In genomic region chr1:161738627-161739287, GRCh38 we compare ENCODE assay signal across 8 cellular contexts. TPM values are rescaled to one million over a fixed set of nuclear protein-coding genes. Genes with fewer than 3 reads are reported as not detected.
DNase-seq lines count a peak whose midpoint lies in the region; ATAC-seq and TF ChIP-seq lines count a peak whose summit lies in the region.

No MANE protein-coding gene starts in this region.

- H3K4me1 Mint-ChIP-seq in MCF 10A (ENCODE audit: insufficient read depth, unreplicated experiment), result peaks cover 35% of the 10 kb centered on the region
- peaks cover 19% of the 10 kb centered on the region for H3K4me1 Mint-ChIP-seq in T-helper 1 cell treated with Interleukin-12 subunit alpha and Interleukin-12 subunit beta and Interleukin-4 antibody, amounts not matched to agents 30 μg/mL and 1 μg/mL, for 36 hours (ENCODE audit: low read depth)
- peaks cover 42% of the 10 kb centered on the region for H3K4me1 Mint-ChIP-seq in central memory CD8-positive, alpha-beta T cell

- TF ChIP-seq POLR2A in breast epithelium (IDR thresholded peaks at IDR 0.05) (no peak), right lobe of liver (IDR thresholded peaks at IDR 0.05) (no peak)

- no peaks in the 10 kb centered on the region for H3K9me3 Mint-ChIP-seq in MCF 10A (ENCODE audit: unreplicated experiment)
- no peaks in the 10 kb centered on the region for H3K9me3 Mint-ChIP-seq in T-helper 1 cell treated with Interleukin-12 subunit alpha and Interleukin-12 subunit beta and Interleukin-4 antibody, amounts not matched to agents 30 μg/mL and 1 μg/mL, for 36 hours
- H3K9me3 Mint-ChIP-seq in central memory CD8-positive, alpha-beta T cell, result no peaks in the 10 kb centered on the region

- no peak overlapping the region for H3K27ac Mint-ChIP-seq in MCF 10A (ENCODE audit: low read depth, unreplicated experiment)
- H3K27ac Mint-ChIP-seq in T-helper 1 cell treated with Interleukin-12 subunit alpha and Interleukin-12 subunit beta and Interleukin-4 antibody, amounts not matched to agents 30 μg/mL and 1 μg/mL, for 36 hours, result peak overlapping the region; percentile 50
- peak overlapping the region; percentile 81 for H3K27ac Mint-ChIP-seq in central memory CD8-positive, alpha-beta T cell (ENCODE audit: low read depth)

- H3K27me3 Mint-ChIP-seq in MCF 10A (ENCODE audit: insufficient read depth, unreplicated experiment), result no peaks in the 10 kb centered on the region
- peaks cover 52% of the 10 kb centered on the region for H3K27me3 Mint-ChIP-seq in T-helper 1 cell treated with Interleukin-12 subunit alpha and Interleukin-12 subunit beta and Interleukin-4 antibody, amounts not matched to agents 30 μg/mL and 1 μg/mL, for 36 hours (ENCODE audit: low read depth)
- no peaks in the 10 kb centered on the region for H3K27me3 Mint-ChIP-seq in central memory CD8-positive, alpha-beta T cell

- CTCF ChIA-PET in MCF 10A (lab: Yijun Ruan, JAX), result interaction anchor here (0.5 to 10.2 kb wide), 43 partner anchors 10 to 1658 kb away, joined by 3 to 121 read pairs (median 4); partner anchors contain the start of genes APOA2, DUSP12, FCRLA and TOMM40L

- H3K27me3 ChIP-seq in breast epithelium, result no peaks in the 10 kb centered on the region
- H3K27me3 ChIP-seq in MG63, result no peaks in the 10 kb centered on the region
- H3K27me3 ChIP-seq in right lobe of liver, result no peaks in the 10 kb centered on the region
- peaks cover 0 to 17% of the 10 kb centered on the region in 2 donors for H3K27me3 ChIP-seq in tibial artery

- H3K4me1 ChIP-seq in breast epithelium (no peaks in the 10 kb centered on the region), right lobe of liver (no peaks in the 10 kb centered on the region), tibial artery (no peaks in the 10 kb centered on the region)

- 75% methylated on average over 1 of the region's 4 CpGs for WGBS in right lobe of liver (ENCODE audit: insufficient coverage, low coverage, low lambda C conversion rate, missing lambda C conversion rate)

- no TSS peak for BruUV-seq in MCF 10A (replicated peaks; lab: Mats Ljungman, UMichigan)

- H3K36me3 ChIP-seq in breast epithelium, result no peaks in the 10 kb centered on the region
- no peaks in the 10 kb centered on the region for H3K36me3 ChIP-seq in MG63
- H3K36me3 ChIP-seq in right lobe of liver, result no peaks in the 10 kb centered on the region
- no peaks in the 10 kb centered on the region for H3K36me3 ChIP-seq in tibial artery

- no peaks in the 10 kb centered on the region for H3K9me3 ChIP-seq in breast epithelium
- no peaks in the 10 kb centered on the region for H3K9me3 ChIP-seq in MG63
- no peaks in the 10 kb centered on the region for H3K9me3 ChIP-seq in right lobe of liver
- H3K9me3 ChIP-seq in tibial artery, result no peaks in the 10 kb centered on the region

- no peak overlapping the region for H3K4me3 Mint-ChIP-seq in MCF 10A (ENCODE audit: unreplicated experiment)
- H3K4me3 Mint-ChIP-seq in T-helper 1 cell treated with Interleukin-12 subunit alpha and Interleukin-12 subunit beta and Interleukin-4 antibody, amounts not matched to agents 30 μg/mL and 1 μg/mL, for 36 hours, result no peak overlapping the region
- H3K4me3 Mint-ChIP-seq in central memory CD8-positive, alpha-beta T cell, result peak overlapping the region; percentile 64

- H3K27ac ChIP-seq in breast epithelium, result no peak overlapping the region
- H3K27ac ChIP-seq in right lobe of liver, result peak overlapping the region in 2 of 3 donors; percentile 2 to 48
- H3K27ac ChIP-seq in tibial artery, result no peak overlapping the region

- DNase-seq in MCF 10A (ENCODE audit: unreplicated experiment) (peak; percentile 87), breast epithelium (ENCODE audit: low spot score in 2 of 2) (no peak), HFF-Myc (ENCODE audit: extremely low read depth, low read depth) (no peak), MG63 (peak; percentile 51), right lobe of liver (peak; percentile 47 to 65 (median 54)), tibial artery (peak; percentile 36 to 76)
- peak; percentile 32 to 67 for DNase-seq in central memory CD8-positive, alpha-beta T cell (ENCODE audit: low spot score in 2 of 2)

- peak; percentile 98 for ATAC-seq in central memory CD8-positive, alpha-beta T cell (replicated peaks; ENCODE audit: extremely low read depth, poor library complexity, severe bottlenecking)
- peak; percentile 62 to 81 (median 78) for ATAC-seq in right lobe of liver

- POLR2A ChIA-PET in MCF 10A (lab: Yijun Ruan, JAX), result interaction anchor here (1.3 to 10.3 kb wide), 4 partner anchors 10 to 349 kb away, joined by 3 to 119 read pairs (median 34); partner anchors contain the start of gene DUSP12

- peak; percentile 76 for TF ChIP-seq CTCF in MCF 10A (IDR thresholded peaks at IDR 0.05; ENCODE audit: unreplicated experiment)
- peak in 1 of 3 donors; percentile 13 for TF ChIP-seq CTCF in breast epithelium (IDR thresholded peaks at IDR 0.05)
- TF ChIP-seq CTCF in HFF-Myc (IDR thresholded peaks at IDR 0.05; ENCODE audit: low read depth, low read length, missing control alignments), result peak; percentile 58
- TF ChIP-seq CTCF in right lobe of liver (IDR thresholded peaks at IDR 0.05), result peak; percentile 38 to 63 (median 52)
- no peak for TF ChIP-seq CTCF in tibial artery (IDR thresholded peaks at IDR 0.05)

- H3K36me3 Mint-ChIP-seq in MCF 10A (ENCODE audit: insufficient read depth, unreplicated experiment), result no peaks in the 10 kb centered on the region
- H3K36me3 Mint-ChIP-seq in T-helper 1 cell treated with Interleukin-12 subunit alpha and Interleukin-12 subunit beta and Interleukin-4 antibody, amounts not matched to agents 30 μg/mL and 1 μg/mL, for 36 hours (ENCODE audit: low read depth), result no peaks in the 10 kb centered on the region
- H3K36me3 Mint-ChIP-seq in central memory CD8-positive, alpha-beta T cell (ENCODE audit: insufficient read depth), result no peaks in the 10 kb centered on the region

- no peak overlapping the region for H3K4me3 ChIP-seq in breast epithelium
- H3K4me3 ChIP-seq in HFF-Myc (replicated peaks; ENCODE audit: low read depth, low read length), result no peak overlapping the region
- no peak overlapping the region for H3K4me3 ChIP-seq in MG63
- H3K4me3 ChIP-seq in right lobe of liver, result no peak overlapping the region
- no peak overlapping the region for H3K4me3 ChIP-seq in tibial artery

- intact Hi-C loops in MCF 10A (cut with micrococcal nuclease) (loop anchor here (1.0 to 10.0 kb wide), 2 partner anchors 91 to 514 kb away; partner anchors contain the start of genes APOA2 and TOMM40L), breast epithelium (cut with DNase I; ENCODE audit: low total_unique reads) (no loop called here), right lobe of liver (cut with DNase I) (no loop called here), tibial artery (cut with DNase I; ENCODE audit: low total_unique reads) (no loop called here)

RNA-seq across cellular contexts. Expression of gene DUSP12, which starts 10.8 kb away (rescaled TPM):
- total RNA-seq in MCF 10A (2022) (57.0 and 65.0 TPM in 2 replicates), breast epithelium (10 to 100 TPM; 14.6 to 44.9 (median 36.1) TPM), right lobe of liver (1 to 10 TPM; 4.0 to 7.1 (median 4.7) TPM)
- total RNA-seq in MG63 (2014; rRNA removed; shearing (Covaris generic); ENCODE audit: low replicate concordance), result 64.9 and 126 TPM in 2 replicates

RNA-seq across cellular contexts. Expression of gene FCRLB, which starts 17.4 kb away (rescaled TPM):
- 1.1 and 1.3 TPM in 2 replicates for total RNA-seq in MCF 10A (2022)
- 1 to 10 TPM in 1 of 3 donors, under 1 TPM in 2; 0.15 to 1.1 (median 0.33) TPM for total RNA-seq in breast epithelium
- 0.47 and 3.1 TPM in 2 replicates for total RNA-seq in MG63 (2014; rRNA removed; shearing (Covaris generic); ENCODE audit: low replicate concordance)
- under 1 TPM; 0.14 to 0.99 (median 0.37) TPM for total RNA-seq in right lobe of liver

RNA-seq across cellular contexts. Expression of gene ATF6, which starts 27.4 kb away (rescaled TPM):
- 56.3 and 71.8 TPM in 2 replicates for total RNA-seq in MCF 10A (2022)
- total RNA-seq in breast epithelium, result 10 to 100 TPM; 31.0 to 56.1 (median 34.1) TPM
- 17.2 and 19.4 TPM in 2 replicates for total RNA-seq in MG63 (2014; rRNA removed; shearing (Covaris generic); ENCODE audit: low replicate concordance)
- total RNA-seq in right lobe of liver, result 10 to 100 TPM; 16.5 to 24.4 (median 20.4) TPM

RNA-seq across cellular contexts. Expression of gene FCRLA, which starts 31.7 kb away (rescaled TPM):
- total RNA-seq in MCF 10A (2022) (0.30 and 0.47 TPM in 2 replicates), breast epithelium (under 1 TPM in 1 of 3 donors, not detected in 2; 0.15 TPM), right lobe of liver (under 1 TPM in 1 of 6 experiments, not detected in 5; 0.20 TPM)
- total RNA-seq in MG63 (2014; rRNA removed; shearing (Covaris generic); ENCODE audit: low replicate concordance), result 2.2 TPM in 1 of 2 replicates, not detected in the other

Comparison
In these comparisons a context has a peak if more than half of its experiments do, and no peak if none do; other contexts are left out.
1. DNase-seq: peak in MCF 10A (single experiment), MG63 (single experiment), central memory CD8-positive, alpha-beta T cell (2 of 2), right lobe of liver (3 of 3) and tibial artery (2 of 2); none in breast epithelium (0 of 2) and HFF-Myc (single experiment).
2. CTCF ChIP-seq: peak in MCF 10A (single experiment), HFF-Myc (single experiment) and right lobe of liver (4 of 4); none in tibial artery (0 of 2).
3. H3K27ac ChIP-seq: peak in right lobe of liver (2 of 3); none in breast epithelium (0 of 2) and tibial artery (0 of 2).